ENCODE assay signal across 24 cellular contexts in the genomic region with DNA sequence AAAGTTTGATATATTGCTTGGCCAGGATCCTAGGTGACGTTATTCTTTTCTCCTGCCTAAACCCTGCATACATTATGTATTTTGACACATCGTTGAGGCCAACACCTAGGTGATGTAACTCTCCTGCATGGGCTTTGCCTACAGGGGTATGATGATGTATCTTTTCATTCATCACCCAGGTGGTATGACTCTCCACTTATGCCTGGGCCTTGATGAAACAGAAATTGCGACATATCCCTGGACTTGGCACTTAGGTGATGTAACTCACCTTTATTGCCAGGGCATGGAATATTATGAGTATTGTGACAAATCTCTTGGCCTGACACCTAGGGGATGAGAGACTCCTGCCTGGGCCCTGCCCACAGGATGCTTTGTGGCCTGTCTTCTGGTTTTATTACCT. TPM values are rescaled to one million over a fixed set of nuclear protein-coding genes. Genes with fewer than 3 reads are reported as not detected.
DNase-seq lines count a peak whose midpoint lies in the region; ATAC-seq and TF ChIP-seq lines count a peak whose summit lies in the region.
"Had no signal": no experiment of that assay in that cellular context is flagged by ENCODE, and none has a peak within 500 bp of the region (broad histone marks: within the 10 kb centered on the region; RNA-seq: fewer than 3 reads in every experiment).

No MANE protein-coding gene starts in this region.

- peaks cover 18% of the 10 kb centered on the region for H3K4me1 Mint-ChIP-seq in activated naive CD8-positive, alpha-beta T cell treated with anti-CD3 and anti-CD28 coated beads, Interleukin-2, amount 10 ng/mL, durations not matched to agents 7 days and 5 days
- H3K4me1 Mint-ChIP-seq: activated B cell treated with CpG ODN at 0.5 μM for 24 hours, nephron had no signal

- peaks cover 69% of the 10 kb centered on the region for H3K36me3 Mint-ChIP-seq in activated naive CD8-positive, alpha-beta T cell treated with anti-CD3 and anti-CD28 coated beads, Interleukin-2, amount 10 ng/mL, durations not matched to agents 7 days and 5 days

- H3K9me3 Mint-ChIP-seq in activated naive CD8-positive, alpha-beta T cell treated with anti-CD3 and anti-CD28 coated beads, Interleukin-2, amount 10 ng/mL, durations not matched to agents 7 days and 5 days = peaks cover 30% of the 10 kb centered on the region

- no peak overlapping the region for H3K27ac ChIP-seq in right atrium auricular region
- H3K27ac ChIP-seq in heart right ventricle = no peak overlapping the region
- H3K27ac ChIP-seq: C4-2B, KMS-11, ovary, SJSA1 had no signal

- DNase-seq in right atrium auricular region (ENCODE audit: low spot score) (peak; percentile 18), heart right ventricle (no peak), mucosa of descending colon (no peak), sciatic nerve (ENCODE audit: low spot score) (no peak), cerebellum (ENCODE audit: low spot score) (no peak), DMS 273 treated with DMSO at 0.1 percent for 48 hours (lab: John Stamatoyannopoulos, UW) (no peak)
- DNase-seq in activated naive CD8-positive, alpha-beta T cell treated with anti-CD3 and anti-CD28 coated beads, Interleukin-2, amount 10 ng/mL, durations not matched to agents 7 days and 5 days = no peak
- DNase-seq: activated B cell treated with CpG ODN at 0.5 μM for 24 hours; kidney; midbrain; NCI-H1417 treated with DMSO at 0.1 percent for 48 hours; NCI-H2081 treated with DMSO at 0.1 percent for 48 hours; NCI-H345; NCI-H748 treated with DMSO at 0.1 percent for 48 hours; ovary; retina; stimulated activated CD4-positive, alpha-beta T cell treated with anti-CD3 and anti-CD28 coated beads, Interleukin-1b, Interleukin-23, amount 100 ng/mL, for 48 hours; stimulated activated CD8-positive, alpha-beta memory T cell treated with anti-CD3 and anti-CD28 coated beads, Interleukin-4, amount 100 ng/mL, for 48 hours had no signal

- no peak for TF ChIP-seq CTCF in right atrium auricular region (IDR thresholded peaks at IDR 0.05)
- no peak for TF ChIP-seq CTCF in heart right ventricle (IDR thresholded peaks at IDR 0.05)
- no peak for TF ChIP-seq CTCF in mucosa of descending colon (IDR thresholded peaks at IDR 0.05)

- H3K9me3 ChIP-seq in right atrium auricular region (no peaks in the 10 kb centered on the region), heart right ventricle (peaks cover 0 to 9% (median 0%) of the 10 kb centered on the region in 11 donors), mucosa of descending colon (peaks cover 3% of the 10 kb centered on the region)
- H3K9me3 ChIP-seq: SJSA1 had no signal

- no peak overlapping the region for H3K4me3 ChIP-seq in right atrium auricular region
- H3K4me3 ChIP-seq in heart right ventricle = no peak overlapping the region
- H3K4me3 ChIP-seq in mucosa of descending colon = no peak overlapping the region
- H3K4me3 ChIP-seq: ovary, SJSA1, smooth muscle cell had no signal

- no peak overlapping the region for H3K4me3 Mint-ChIP-seq in activated naive CD8-positive, alpha-beta T cell treated with anti-CD3 and anti-CD28 coated beads, Interleukin-2, amount 10 ng/mL, durations not matched to agents 7 days and 5 days
- H3K4me3 Mint-ChIP-seq: activated B cell treated with CpG ODN at 0.5 μM for 24 hours; activated T-helper 1 cell treated with anti-CD3 and anti-CD28 coated beads, Interleukin-12 subunit alpha, Interleukin-12 subunit beta, Interleukin-2, Interleukin-4 antibody, amounts not matched to agents 30 ng/mL and 10 ng/mL and 1 ng/mL, durations not matched to agents 14 hours and 24 hours and 36 hours; nephron had no signal

- POLR2A ChIA-PET in activated naive CD8-positive, alpha-beta T cell treated with anti-CD3 and anti-CD28 coated beads, Interleukin-2, amount 10 ng/mL, durations not matched to agents 7 days and 5 days (lab: Charles Lee) = no interaction called here

- ATAC-seq in heart right ventricle = no peak
- peak; percentile 47 for ATAC-seq in activated naive CD8-positive, alpha-beta T cell treated with anti-CD3 and anti-CD28 coated beads, Interleukin-2, amount 10 ng/mL, durations not matched to agents 7 days and 5 days (ENCODE audit: low read depth)
- ATAC-seq in mucosa of descending colon = peak; percentile 80
- no peak for ATAC-seq in sciatic nerve

- H3K4me1 ChIP-seq in right atrium auricular region = no peaks in the 10 kb centered on the region
- H3K4me1 ChIP-seq in heart right ventricle = no peaks in the 10 kb centered on the region
- no peaks in the 10 kb centered on the region for H3K4me1 ChIP-seq in mucosa of descending colon (ENCODE audit: low read depth)
- H3K4me1 ChIP-seq: SJSA1 had no signal

- 63 to 64% methylated on average over 3 of the region's 3 CpGs for WGBS in heart right ventricle, 2 donors

- H3K27ac Mint-ChIP-seq in activated naive CD8-positive, alpha-beta T cell treated with anti-CD3 and anti-CD28 coated beads, Interleukin-2, amount 10 ng/mL, durations not matched to agents 7 days and 5 days = no peak overlapping the region
- H3K27ac Mint-ChIP-seq: activated B cell treated with CpG ODN at 0.5 μM for 24 hours; activated T-helper 1 cell treated with anti-CD3 and anti-CD28 coated beads, Interleukin-12 subunit alpha, Interleukin-12 subunit beta, Interleukin-2, Interleukin-4 antibody, amounts not matched to agents 30 ng/mL and 10 ng/mL and 1 ng/mL, durations not matched to agents 14 hours and 24 hours and 36 hours; nephron had no signal

- H3K27me3 Mint-ChIP-seq in activated naive CD8-positive, alpha-beta T cell treated with anti-CD3 and anti-CD28 coated beads, Interleukin-2, amount 10 ng/mL, durations not matched to agents 7 days and 5 days = no peaks in the 10 kb centered on the region
- H3K27me3 Mint-ChIP-seq: activated B cell treated with CpG ODN at 0.5 μM for 24 hours had no signal

- H3K36me3 ChIP-seq in right atrium auricular region = no peaks in the 10 kb centered on the region
- peaks cover 0 to 3% (median 0%) of the 10 kb centered on the region in 9 donors for H3K36me3 ChIP-seq in heart right ventricle
- no peaks in the 10 kb centered on the region for H3K36me3 ChIP-seq in mucosa of descending colon (ENCODE audit: low read depth)
- H3K36me3 ChIP-seq: ovary had no signal

- H3K27me3 ChIP-seq in right atrium auricular region (no peaks in the 10 kb centered on the region), heart right ventricle (no peaks in the 10 kb centered on the region)
- H3K27me3 ChIP-seq: ovary, SJSA1 had no signal

- intact Hi-C loops in heart right ventricle (cut with DNase I) = no loop called here
- intact Hi-C loops in mucosa of descending colon (cut with DNase I, micrococcal nuclease) = no loop called here
- intact Hi-C loops in sciatic nerve (cut with DNase I) = no loop called here

RNA-seq across cellular contexts. Expression of gene ZNF681, which starts 18.5 kb away (rescaled TPM):
- total RNA-seq in right atrium auricular region = under 1 TPM; 0.59 to 0.67 TPM
- under 1 TPM; 0.37 to 0.89 (median 0.59) TPM for total RNA-seq in heart right ventricle
- under 1 TPM; 0.29 to 0.51 TPM for polyA plus RNA-seq in heart right ventricle
- 1 to 10 TPM; 5.8 to 6.0 TPM for total RNA-seq in activated naive CD8-positive, alpha-beta T cell treated with anti-CD3 and anti-CD28 coated beads, Interleukin-2, amount 10 ng/mL, durations not matched to agents 7 days and 5 days
- total RNA-seq in mucosa of descending colon = 1 to 10 TPM; 2.1 to 5.4 (median 3.3) TPM
- total RNA-seq in sciatic nerve = 1.8 TPM
- total RNA-seq in cerebellum = 16.2 TPM

Comparison
In these comparisons a context has a peak if more than half of its experiments do, and no peak if none do; other contexts are left out.
1. ATAC-seq: peak in activated naive CD8-positive, alpha-beta T cell treated with anti-CD3 and anti-CD28 coated beads, Interleukin-2, amount 10 ng/mL, durations not matched to agents 7 days and 5 days (single experiment) and mucosa of descending colon (single experiment); none in heart right ventricle (0 of 8) and sciatic nerve (single experiment).